43 cellular contexts compared by ENCODE assay signal in the genomic region with DNA sequence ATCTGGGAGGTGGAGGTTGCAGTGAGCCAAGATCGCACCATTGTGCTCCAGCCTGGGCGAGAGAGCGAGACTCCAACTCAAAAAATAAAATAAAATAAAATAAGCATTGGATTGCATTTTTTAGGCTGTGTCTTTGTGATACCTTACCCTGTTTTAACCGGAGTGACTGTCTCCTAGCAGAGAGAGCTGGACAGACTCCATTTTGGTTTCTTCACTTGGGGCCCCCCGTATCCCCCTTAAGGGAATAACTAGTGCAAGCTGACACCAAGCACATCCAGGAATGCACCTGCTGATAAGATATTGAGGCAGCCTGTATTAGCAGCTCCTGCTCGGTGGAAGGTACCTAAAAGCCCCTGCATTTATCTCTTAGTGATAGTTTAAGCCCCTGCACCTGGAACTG. TPM values are rescaled to one million over a fixed set of nuclear protein-coding genes. Genes with fewer than 3 reads are reported as not detected.
"Had no signal": no experiment of that assay in that cellular context is flagged by ENCODE, and none has a peak within 500 bp of the region (broad histone marks: within the 10 kb centered on the region; RNA-seq: fewer than 3 reads in every experiment).

No MANE protein-coding gene starts in this region.

- DNase-seq: activated effector memory CD4-positive, alpha-beta T cell treated with anti-CD3 and anti-CD28 coated beads, Interleukin-2, amount 50 U/mL, for 16 hours; activated effector memory CD4-positive, alpha-beta T cell treated with Interleukin-2 at 50 U/mL for 16 hours; activated gamma-delta T cell; activated gamma-delta T cell treated with Interleukin-2 at 50 U/mL for 16 hours; activated naive CD4-positive, alpha-beta T cell; activated naive CD4-positive, alpha-beta T cell treated with anti-CD3 and anti-CD28 coated beads for 36 hours; activated naive CD4-positive, alpha-beta T cell treated with anti-CD3 and anti-CD28 coated beads, Interleukin-2, amount 10 ng/mL, durations not matched to agents 7 days and 5 days; activated naive CD4-positive, alpha-beta T cell treated with anti-CD3 and anti-CD28 coated beads, Interleukin-2, amount 50 U/mL, for 16 hours; activated naive CD4-positive, alpha-beta T cell treated with Interleukin-2 at 50 U/mL for 16 hours; activated naive CD8-positive, alpha-beta T cell treated with anti-CD3 and anti-CD28 coated beads for 36 hours; activated naive CD8-positive, alpha-beta T cell treated with anti-CD3 and anti-CD28 coated beads, Interleukin-2, amount 10 ng/mL, durations not matched to agents 7 days and 5 days; activated naive CD8-positive, alpha-beta T cell treated with anti-CD3 and anti-CD28 coated beads, Interleukin-2, amount 50 U/mL, for 24 hours; activated T-cell treated with anti-CD3 and anti-CD28 coated beads, Interleukin-2, amount 50 U/mL, for 4 hours; activated T-cell treated with anti-CD3 and anti-CD28 coated beads, Interleukin-2, amount 50 U/mL, for 48 hours; activated T-cell treated with anti-CD3 and anti-CD28 coated beads, Interleukin-2, amount 50 U/mL, for 72 hours; adrenal gland; amniotic stem cell; amygdala; anterior cingulate cortex; aorta; body of pancreas; brain microvascular endothelial cell; caudate nucleus; central memory CD4-positive, alpha-beta T cell; cerebellar nuclear complex had no signal

- H3K27ac ChIP-seq: adrenal gland, ascending aorta, body of pancreas, brain microvascular endothelial cell, breast epithelium, cardiac muscle cell had no signal

- H3K4me3 Mint-ChIP-seq: activated naive CD4-positive, alpha-beta T cell treated with anti-CD3 and anti-CD28 coated beads for 36 hours; activated naive CD4-positive, alpha-beta T cell treated with anti-CD3 and anti-CD28 coated beads, Interleukin-2, amount 10 ng/mL, durations not matched to agents 7 days and 5 days; activated naive CD4-positive, alpha-beta T cell treated with anti-CD3 and anti-CD28 coated beads, Interleukin-2, amount 50 U/mL, for 24 hours; activated naive CD8-positive, alpha-beta T cell; activated naive CD8-positive, alpha-beta T cell treated with anti-CD3 and anti-CD28 coated beads for 36 hours; activated naive CD8-positive, alpha-beta T cell treated with anti-CD3 and anti-CD28 coated beads, Interleukin-2, amount 10 ng/mL, durations not matched to agents 7 days and 5 days; activated naive CD8-positive, alpha-beta T cell treated with anti-CD3 and anti-CD28 coated beads, Interleukin-2, amount 50 U/mL, for 24 hours; activated T-cell treated with anti-CD3 and anti-CD28 coated beads, Interleukin-2, amount 50 U/mL, for 4 hours; activated T-cell treated with anti-CD3 and anti-CD28 coated beads, Interleukin-2, amount 50 U/mL, for 72 hours; activated T-helper 1 cell treated with anti-CD3 and anti-CD28 coated beads, Interleukin-12 subunit alpha, Interleukin-12 subunit beta, Interleukin-2, Interleukin-4 antibody, amounts not matched to agents 30 ng/mL and 10 ng/mL and 1 ng/mL, durations not matched to agents 14 hours and 24 hours and 36 hours; activated T-helper 17 cell treated with anti-CD3 and anti-CD28 coated beads, Interleukin-2, amount 50 U/mL, for 72 hours; brain; central memory CD8-positive, alpha-beta T cell had no signal

- ATAC-seq: activated naive CD4-positive, alpha-beta T cell treated with anti-CD3 and anti-CD28 coated beads, Interleukin-2, amount 50 U/mL, for 72 hours; activated naive CD8-positive, alpha-beta T cell treated with anti-CD3 and anti-CD28 coated beads, Interleukin-2, amount 50 U/mL, for 24 hours; activated T-cell treated with anti-CD3 and anti-CD28 coated beads, Interleukin-2, amount 50 U/mL, for 4 hours; activated T-cell treated with anti-CD3 and anti-CD28 coated beads, Interleukin-2, amount 50 U/mL, for 72 hours; activated T-helper 17 cell treated with anti-CD3 and anti-CD28 coated beads, Interleukin-2, amount 50 U/mL, for 72 hours; body of pancreas had no signal

- H3K36me3 Mint-ChIP-seq: activated naive CD4-positive, alpha-beta T cell treated with anti-CD3 and anti-CD28 coated beads, Interleukin-2, amount 10 ng/mL, durations not matched to agents 7 days and 5 days; activated naive CD4-positive, alpha-beta T cell treated with anti-CD3 and anti-CD28 coated beads, Interleukin-2, amount 50 U/mL, for 24 hours; activated naive CD4-positive, alpha-beta T cell treated with anti-CD3 and anti-CD28 coated beads, Interleukin-2, amount 50 U/mL, for 72 hours; activated naive CD8-positive, alpha-beta T cell; activated naive CD8-positive, alpha-beta T cell treated with anti-CD3 and anti-CD28 coated beads for 36 hours; activated naive CD8-positive, alpha-beta T cell treated with anti-CD3 and anti-CD28 coated beads, Interleukin-2, amount 10 ng/mL, durations not matched to agents 7 days and 5 days; brain had no signal

- H3K27me3 ChIP-seq: adrenal gland, ascending aorta, brain microvascular endothelial cell, cardiac muscle cell had no signal

- FAIRE-seq: astrocyte, bronchial epithelial cell, colon had no signal

- H3K27ac Mint-ChIP-seq: activated naive CD4-positive, alpha-beta T cell treated with anti-CD3 and anti-CD28 coated beads for 36 hours; activated naive CD4-positive, alpha-beta T cell treated with anti-CD3 and anti-CD28 coated beads, Interleukin-2, amount 10 ng/mL, durations not matched to agents 7 days and 5 days; activated naive CD4-positive, alpha-beta T cell treated with anti-CD3 and anti-CD28 coated beads, Interleukin-2, amount 50 U/mL, for 24 hours; activated naive CD4-positive, alpha-beta T cell treated with anti-CD3 and anti-CD28 coated beads, Interleukin-2, amount 50 U/mL, for 72 hours; activated naive CD8-positive, alpha-beta T cell; activated naive CD8-positive, alpha-beta T cell treated with anti-CD3 and anti-CD28 coated beads for 36 hours; activated naive CD8-positive, alpha-beta T cell treated with anti-CD3 and anti-CD28 coated beads, Interleukin-2, amount 10 ng/mL, durations not matched to agents 7 days and 5 days; activated naive CD8-positive, alpha-beta T cell treated with anti-CD3 and anti-CD28 coated beads, Interleukin-2, amount 50 U/mL, for 24 hours; activated T-cell treated with anti-CD3 and anti-CD28 coated beads, Interleukin-2, amount 50 U/mL, for 72 hours; activated T-helper 1 cell treated with anti-CD3 and anti-CD28 coated beads, Interleukin-12 subunit alpha, Interleukin-12 subunit beta, Interleukin-2, Interleukin-4 antibody, amounts not matched to agents 30 ng/mL and 10 ng/mL and 1 ng/mL, durations not matched to agents 14 hours and 24 hours and 36 hours; activated T-helper 17 cell treated with anti-CD3 and anti-CD28 coated beads, Interleukin-2, amount 50 U/mL, for 72 hours; activated T-helper 2 cell treated with anti-CD3 and anti-CD28 coated beads, Interferon-gamma antibody, Interleukin-2, Interleukin-4, amounts not matched to agents 10 μg/mL and 5 μg/mL and 100 μg/mL, durations not matched to agents 14 hours and 24 hours and 36 hours; brain had no signal

- H3K36me3 ChIP-seq: adrenal gland, ascending aorta, brain microvascular endothelial cell, breast epithelium, cardiac muscle cell had no signal

- H3K9me3 ChIP-seq: adrenal gland, ascending aorta, body of pancreas, breast epithelium had no signal

- H3K4me1 Mint-ChIP-seq: activated naive CD4-positive, alpha-beta T cell treated with anti-CD3 and anti-CD28 coated beads, Interleukin-2, amount 10 ng/mL, durations not matched to agents 7 days and 5 days; activated naive CD4-positive, alpha-beta T cell treated with anti-CD3 and anti-CD28 coated beads, Interleukin-2, amount 50 U/mL, for 24 hours; activated naive CD8-positive, alpha-beta T cell treated with anti-CD3 and anti-CD28 coated beads for 36 hours; activated naive CD8-positive, alpha-beta T cell treated with anti-CD3 and anti-CD28 coated beads, Interleukin-2, amount 10 ng/mL, durations not matched to agents 7 days and 5 days; activated naive CD8-positive, alpha-beta T cell treated with anti-CD3 and anti-CD28 coated beads, Interleukin-2, amount 50 U/mL, for 24 hours; activated T-helper 17 cell treated with anti-CD3 and anti-CD28 coated beads, Interleukin-2, amount 50 U/mL, for 72 hours; brain; central memory CD8-positive, alpha-beta T cell had no signal

- H3K4me1 ChIP-seq: adrenal gland, ascending aorta, body of pancreas, breast epithelium had no signal

- H3K4me3 ChIP-seq: adrenal gland, ascending aorta, body of pancreas, breast epithelium, cardiac muscle cell had no signal

RNA-seq across cellular contexts. Expression of a gene that starts 20.8 kb away (rescaled TPM):
- total RNA-seq: activated naive CD4-positive, alpha-beta T cell treated with anti-CD3 and anti-CD28 coated beads for 36 hours; activated naive CD4-positive, alpha-beta T cell treated with anti-CD3 and anti-CD28 coated beads, Interleukin-2, amount 50 U/mL, for 72 hours; activated naive CD8-positive, alpha-beta T cell treated with anti-CD3 and anti-CD28 coated beads for 36 hours; activated naive CD8-positive, alpha-beta T cell treated with anti-CD3 and anti-CD28 coated beads, Interleukin-2, amount 10 ng/mL, durations not matched to agents 7 days and 5 days; activated T-cell treated with anti-CD3 and anti-CD28 coated beads, Interleukin-2, amount 50 U/mL, for 4 hours; activated T-cell treated with anti-CD3 and anti-CD28 coated beads, Interleukin-2, amount 50 U/mL, for 72 hours; activated T-helper 1 cell treated with anti-CD3 and anti-CD28 coated beads, Interleukin-12 subunit alpha, Interleukin-12 subunit beta, Interleukin-2, Interleukin-4 antibody, amounts not matched to agents 30 ng/mL and 10 ng/mL and 1 ng/mL, durations not matched to agents 14 hours and 24 hours and 36 hours; activated T-helper 17 cell treated with anti-CD3 and anti-CD28 coated beads, Interleukin-2, amount 50 U/mL, for 72 hours; activated T-helper 2 cell treated with anti-CD3 and anti-CD28 coated beads, Interferon-gamma antibody, Interleukin-2, Interleukin-4, amounts not matched to agents 10 μg/mL and 5 μg/mL and 100 μg/mL, durations not matched to agents 14 hours and 24 hours and 36 hours; adrenal gland; aorta; ascending aorta; astrocyte; body of pancreas; breast epithelium; bronchial epithelial cell; cardiac muscle cell; cardiac septum; cerebellum; chondrocyte had no signal
- polyA plus RNA-seq: adipose tissue, adrenal gland, aorta, cardiac muscle cell had no signal

RNA-seq across cellular contexts. Expression of a gene that starts 26.3 kb away (rescaled TPM):
- total RNA-seq: ascending aorta, astrocyte had no signal

RNA-seq across cellular contexts. Expression of a gene that starts 29.9 kb away (rescaled TPM):
- total RNA-seq: activated naive CD4-positive, alpha-beta T cell treated with anti-CD3 and anti-CD28 coated beads for 36 hours; activated naive CD8-positive, alpha-beta T cell treated with anti-CD3 and anti-CD28 coated beads, Interleukin-2, amount 10 ng/mL, durations not matched to agents 7 days and 5 days; activated T-helper 1 cell treated with anti-CD3 and anti-CD28 coated beads, Interleukin-12 subunit alpha, Interleukin-12 subunit beta, Interleukin-2, Interleukin-4 antibody, amounts not matched to agents 30 ng/mL and 10 ng/mL and 1 ng/mL, durations not matched to agents 14 hours and 24 hours and 36 hours; activated T-helper 17 cell treated with anti-CD3 and anti-CD28 coated beads, Interleukin-2, amount 50 U/mL, for 72 hours; activated T-helper 2 cell treated with anti-CD3 and anti-CD28 coated beads, Interferon-gamma antibody, Interleukin-2, Interleukin-4, amounts not matched to agents 10 μg/mL and 5 μg/mL and 100 μg/mL, durations not matched to agents 14 hours and 24 hours and 36 hours; astrocyte; bronchial epithelial cell had no signal

RNA-seq across cellular contexts. Expression of a gene that starts 40.7 kb away (rescaled TPM):
- total RNA-seq: activated naive CD4-positive, alpha-beta T cell treated with anti-CD3 and anti-CD28 coated beads for 36 hours; activated naive CD4-positive, alpha-beta T cell treated with anti-CD3 and anti-CD28 coated beads, Interleukin-2, amount 50 U/mL, for 72 hours; activated naive CD8-positive, alpha-beta T cell treated with anti-CD3 and anti-CD28 coated beads for 36 hours; activated naive CD8-positive, alpha-beta T cell treated with anti-CD3 and anti-CD28 coated beads, Interleukin-2, amount 10 ng/mL, durations not matched to agents 7 days and 5 days; activated T-cell treated with anti-CD3 and anti-CD28 coated beads, Interleukin-2, amount 50 U/mL, for 4 hours; activated T-cell treated with anti-CD3 and anti-CD28 coated beads, Interleukin-2, amount 50 U/mL, for 72 hours; activated T-helper 1 cell treated with anti-CD3 and anti-CD28 coated beads, Interleukin-12 subunit alpha, Interleukin-12 subunit beta, Interleukin-2, Interleukin-4 antibody, amounts not matched to agents 30 ng/mL and 10 ng/mL and 1 ng/mL, durations not matched to agents 14 hours and 24 hours and 36 hours; activated T-helper 17 cell treated with anti-CD3 and anti-CD28 coated beads, Interleukin-2, amount 50 U/mL, for 72 hours; activated T-helper 2 cell treated with anti-CD3 and anti-CD28 coated beads, Interferon-gamma antibody, Interleukin-2, Interleukin-4, amounts not matched to agents 10 μg/mL and 5 μg/mL and 100 μg/mL, durations not matched to agents 14 hours and 24 hours and 36 hours; adrenal gland; aorta; ascending aorta; astrocyte; body of pancreas; breast epithelium; bronchial epithelial cell; cardiac muscle cell; cardiac septum; cerebellum; chondrocyte had no signal
- polyA plus RNA-seq: adipose tissue, adrenal gland, aorta had no signal
